ENCODE assay signal across 30 cellular contexts in the genomic region with DNA sequence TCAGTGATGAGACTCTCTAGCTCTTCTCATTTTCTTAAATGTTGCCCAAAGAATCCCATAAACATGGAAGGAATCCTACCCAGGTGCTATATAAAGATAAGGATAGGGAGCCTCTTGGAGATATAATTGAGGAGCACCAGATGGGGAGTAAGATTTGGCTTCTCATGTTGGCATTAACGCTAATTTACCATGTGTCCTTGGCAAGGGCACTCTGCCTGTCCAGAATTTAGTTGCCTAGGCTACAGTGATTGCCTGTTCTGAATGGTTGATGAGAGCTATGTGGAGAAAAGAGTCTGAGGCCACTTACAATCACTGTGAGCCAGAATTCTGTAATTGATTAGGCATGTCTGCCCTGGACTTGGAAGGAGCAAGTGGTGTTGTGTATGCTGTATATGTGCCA.
"Had no signal": no experiment of that assay in that cellular context is flagged by ENCODE, and none has a peak within 500 bp of the region (broad histone marks: within the 10 kb centered on the region; RNA-seq: fewer than 3 reads in every experiment).

No MANE protein-coding gene starts in this region.

- H3K9ac ChIP-seq: KMS-11 had no signal

- ATAC-seq: Panc1, Right ventricle myocardium inferior, SK-N-SH treated with all-trans-retinoic acid at 6 μM for 48 hours, T-cell had no signal

- H3K4me2 ChIP-seq: KMS-11, PC-9 had no signal

- H3K27ac ChIP-seq: KMS-11, PC-9, RWPE1, SJCRH30, SK-N-MC had no signal

- DNase-seq: Karpas-422, MM.1S, MV-4-11, NCI-H1092, NCI-H1105, NCI-H1417 treated with DMSO at 0.1 percent for 48 hours, NCI-H1436 treated with DMSO at 0.1 percent for 48 hours, NCI-H1694 treated with DMSO at 0.1 percent for 48 hours, NCI-H187 treated with DMSO at 0.1 percent for 48 hours, NCI-H2029, NCI-H2081, NCI-H2171 treated with DMSO at 0.1 percent for 48 hours, NCI-H345, NCI-H446, NCI-H510A treated with DMSO at 0.1 percent for 48 hours, NCI-H524 treated with DMSO at 0.1 percent for 48 hours, NCI-H526 treated with DMSO at 0.1 percent for 48 hours, NCI-H774, PC-9, SHP77, SIG-M5, SJCRH30, T-cell had no signal

- H3K4me1 ChIP-seq: SJCRH30 had no signal

- H3K9me3 ChIP-seq: SJCRH30 had no signal

- FAIRE-seq: RCC 7860 had no signal

- H2AFZ ChIP-seq: PC-9 had no signal

- H3K27me3 ChIP-seq: SJCRH30 had no signal

- H3K4me3 ChIP-seq: PC-9, SJCRH30, SK-N-MC had no signal

- H3K36me3 ChIP-seq: SJCRH30 had no signal
